1 cellular context compared by ENCODE assay signal in the genomic region with DNA sequence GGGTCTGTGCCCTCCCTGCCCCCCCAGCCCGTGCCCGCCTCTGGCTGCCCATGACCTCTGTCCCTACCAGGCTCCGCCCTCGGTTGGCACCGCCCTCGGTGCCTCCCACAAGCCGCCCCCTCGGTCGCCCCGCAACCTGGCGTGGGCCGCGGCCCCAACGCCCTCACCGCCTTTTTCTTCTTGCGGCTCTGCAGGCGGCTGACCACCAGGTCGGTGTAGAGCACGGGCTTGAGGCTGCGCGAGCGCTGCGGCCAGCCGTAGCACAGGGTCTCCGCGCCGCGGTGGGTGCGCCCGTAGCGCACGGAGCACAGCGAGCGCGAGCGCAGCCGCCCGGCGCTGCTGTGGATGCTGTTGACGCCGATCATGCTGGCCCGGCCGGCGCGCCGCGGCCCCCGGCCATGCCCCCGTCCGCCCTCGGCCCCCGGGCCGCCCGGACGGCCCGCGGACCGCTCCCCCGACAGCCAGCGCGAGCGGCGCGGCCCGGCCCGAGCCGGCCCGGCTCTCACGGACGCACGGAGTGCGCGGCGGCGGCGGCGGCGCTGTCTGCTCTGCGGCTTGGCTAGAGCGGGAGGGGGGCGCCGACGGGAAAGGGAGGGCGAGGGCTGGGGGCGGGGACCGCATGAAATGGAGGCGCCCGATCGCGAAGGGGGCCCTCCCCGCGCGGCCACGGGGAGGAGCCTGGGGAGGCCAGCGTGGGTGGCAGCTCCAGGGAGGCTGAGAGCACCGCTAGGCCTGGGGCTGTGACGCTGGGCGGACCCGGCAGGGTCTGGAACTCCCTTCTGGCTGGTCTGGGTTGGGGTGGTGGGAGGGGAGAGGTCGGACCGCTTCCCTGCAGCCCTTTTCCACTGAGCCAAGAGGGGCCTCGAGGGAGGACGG.
TF ChIP-seq lines count a peak whose summit lies in the region.

No MANE protein-coding gene starts in this region.

TF ChIP-seq in K562, 482 proteins besides CTCF, POLR2A, EP300 and RAD21:
- TF ChIP-seq PTTG1 (tag; IDR thresholded peaks at IDR 0.05; ENCODE audit: low read depth) = no peak
- TF ChIP-seq HNRNPLL (IDR thresholded peaks at IDR 0.05; ENCODE audit: low read depth, low read length, poor library complexity, severe bottlenecking) = peak; percentile 87
- TF ChIP-seq, protein P1, sequence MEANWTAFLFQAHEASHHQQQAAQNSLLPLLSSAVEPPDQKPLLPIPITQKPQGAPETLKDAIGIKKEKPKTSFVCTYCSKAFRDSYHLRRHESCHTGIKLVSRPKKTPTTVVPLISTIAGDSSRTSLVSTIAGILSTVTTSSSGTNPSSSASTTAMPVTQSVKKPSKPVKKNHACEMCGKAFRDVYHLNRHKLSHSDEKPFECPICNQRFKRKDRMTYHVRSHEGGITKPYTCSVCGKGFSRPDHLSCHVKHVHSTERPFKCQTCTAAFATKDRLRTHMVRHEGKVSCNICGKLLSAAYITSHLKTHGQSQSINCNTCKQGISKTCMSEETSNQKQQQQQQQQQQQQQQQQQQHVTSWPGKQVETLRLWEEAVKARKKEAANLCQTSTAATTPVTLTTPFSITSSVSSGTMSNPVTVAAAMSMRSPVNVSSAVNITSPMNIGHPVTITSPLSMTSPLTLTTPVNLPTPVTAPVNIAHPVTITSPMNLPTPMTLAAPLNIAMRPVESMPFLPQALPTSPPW (CRISPR knock-in tag; IDR thresholded peaks at IDR 0.05) = peak; percentile 32; the same call in 1 of the 2 replicates
- peak; percentile 84 for TF ChIP-seq EGR1 (conservative IDR thresholded peaks at IDR 0.05)
- TF ChIP-seq, protein P2, sequence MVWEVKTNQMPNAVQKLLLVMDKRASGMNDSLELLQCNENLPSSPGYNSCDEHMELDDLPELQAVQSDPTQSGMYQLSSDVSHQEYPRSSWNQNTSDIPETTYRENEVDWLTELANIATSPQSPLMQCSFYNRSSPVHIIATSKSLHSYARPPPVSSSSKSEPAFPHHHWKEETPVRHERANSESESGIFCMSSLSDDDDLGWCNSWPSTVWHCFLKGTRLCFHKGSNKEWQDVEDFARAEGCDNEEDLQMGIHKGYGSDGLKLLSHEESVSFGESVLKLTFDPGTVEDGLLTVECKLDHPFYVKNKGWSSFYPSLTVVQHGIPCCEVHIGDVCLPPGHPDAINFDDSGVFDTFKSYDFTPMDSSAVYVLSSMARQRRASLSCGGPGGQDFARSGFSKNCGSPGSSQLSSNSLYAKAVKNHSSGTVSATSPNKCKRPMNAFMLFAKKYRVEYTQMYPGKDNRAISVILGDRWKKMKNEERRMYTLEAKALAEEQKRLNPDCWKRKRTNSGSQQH (CRISPR knock-in tag; IDR thresholded peaks at IDR 0.05) = no peak
- TF ChIP-seq ZBTB1 (CRISPR knock-in tag; IDR thresholded peaks at IDR 0.05; ENCODE audit: borderline replicate concordance, low read depth) = peak; percentile 41; the same call in 1 of the 2 replicates
- no peak for TF ChIP-seq ZNF143 (CRISPR knock-in tag; IDR thresholded peaks at IDR 0.05)
- TF ChIP-seq ZBED1 (IDR thresholded peaks at IDR 0.05) = no peak
- no peak for TF ChIP-seq CBFA2T3 (IDR thresholded peaks at IDR 0.05)
- peak in 1 of 2 experiments; percentile 51; a peak in 2 of 4 replicates for TF ChIP-seq NRF1 (conservative IDR thresholded peaks at IDR 0.05 in 1 of 2, IDR thresholded peaks at IDR 0.05 in 1 of 2)
- TF ChIP-seq HDAC6 (IDR thresholded peaks at IDR 0.05; ENCODE audit: low read depth, low read length) = 0 out of 2 replicates have a peak, but pooled peaks have one; percentile 48
